ENCODE assay signal across 8 cellular contexts in the genomic region with DNA sequence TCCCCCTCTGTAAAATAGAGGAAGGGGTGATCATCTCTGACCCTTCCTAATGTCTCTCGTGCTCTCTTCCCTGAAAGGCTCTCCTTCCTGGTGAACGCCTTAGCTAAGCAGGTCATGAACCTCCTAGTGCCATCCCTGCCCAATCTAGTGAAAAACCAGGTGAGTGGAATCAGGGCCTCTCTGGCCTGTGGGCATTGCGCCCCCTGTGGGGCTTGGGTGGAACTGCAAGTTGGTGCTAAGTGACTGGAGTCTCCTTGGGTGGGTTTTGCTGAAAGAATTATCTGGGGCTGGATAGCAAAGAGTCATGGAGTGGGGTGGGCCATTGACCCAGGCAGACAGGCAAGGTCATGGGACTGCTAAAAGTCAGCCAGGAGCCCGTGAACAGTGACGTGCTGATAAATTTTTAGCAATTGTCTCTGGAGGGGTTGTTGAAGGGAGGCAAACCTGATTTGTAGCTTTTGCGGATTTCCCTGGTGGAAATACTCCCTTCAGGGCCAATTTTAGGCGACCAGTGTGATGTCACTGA. TPM values are rescaled to one million over a fixed set of nuclear protein-coding genes. Genes with fewer than 3 reads are reported as not detected.
DNase-seq lines count a peak whose midpoint lies in the region; ATAC-seq lines count a peak whose summit lies in the region.

No MANE protein-coding gene starts in this region.

- ATAC-seq in T-helper 17 cell (peak; percentile 72), HG03520 (IDR thresholded peaks at IDR 0.05; ENCODE audit: unreplicated experiment) (no peak), HG02840 (IDR thresholded peaks at IDR 0.05; ENCODE audit: low FRiP score, unreplicated experiment) (no peak)

- H3K36me3 Mint-ChIP-seq in T-helper 17 cell (ENCODE audit: low read depth): no peaks in the 10 kb centered on the region

- H3K9me3 ChIP-seq in T-helper 17 cell (ENCODE audit: control insufficient read depth, low read length, poor library complexity, severe bottlenecking): no peaks in the 10 kb centered on the region

- no peak overlapping the region for H3K27ac Mint-ChIP-seq in T-helper 17 cell

- no peak overlapping the region for H3K4me3 Mint-ChIP-seq in T-helper 17 cell

- peaks cover 11% of the 10 kb centered on the region for H3K4me1 Mint-ChIP-seq in T-helper 17 cell

- peak; percentile 30 for DNase-seq in COR-L47 (lab: John Stamatoyannopoulos, UW)
- DNase-seq in HuH-7.5 (ENCODE audit: low spot score): peak; percentile 70
- DNase-seq in T-helper 17 cell: peak; percentile 46 to 71 (median 49)
- DNase-seq in amygdala (lab: John Stamatoyannopoulos, UW): peak in 30 of 56 donors; percentile 3 to 71 (median 20)
- peak; percentile 5 for DNase-seq in iris pigment epithelial cell (ENCODE audit: low read depth)
- peak; percentile 72 for DNase-seq in stimulated activated CD4-positive, alpha-beta T cell treated with anti-CD3 and anti-CD28 coated beads, Interleukin-4, amount 100 ng/mL, for 1 hour

- peaks cover 29% of the 10 kb centered on the region for H3K27me3 Mint-ChIP-seq in T-helper 17 cell

RNA-seq across cellular contexts. Expression of a gene that starts 8.9 kb away (rescaled TPM):
- total RNA-seq in T-helper 17 cell: not detected

RNA-seq across cellular contexts. Expression of a gene that starts 56.1 kb away (rescaled TPM):
- total RNA-seq in T-helper 17 cell: not detected

Comparison
In these comparisons a context has a peak if more than half of its experiments do, and no peak if none do; other contexts are left out.
1. DNase-seq: peak in every context shown above with its lines; median percentile 72 in stimulated activated CD4-positive, alpha-beta T cell treated with anti-CD3 and anti-CD28 coated beads, Interleukin-4, amount 100 ng/mL, for 1 hour; 70 in HuH-7.5; 49 in T-helper 17 cell; 30 in COR-L47; 20 in amygdala; 5 in iris pigment epithelial cell.